ENCODE assay signal across 8 cellular contexts in the genomic region with DNA sequence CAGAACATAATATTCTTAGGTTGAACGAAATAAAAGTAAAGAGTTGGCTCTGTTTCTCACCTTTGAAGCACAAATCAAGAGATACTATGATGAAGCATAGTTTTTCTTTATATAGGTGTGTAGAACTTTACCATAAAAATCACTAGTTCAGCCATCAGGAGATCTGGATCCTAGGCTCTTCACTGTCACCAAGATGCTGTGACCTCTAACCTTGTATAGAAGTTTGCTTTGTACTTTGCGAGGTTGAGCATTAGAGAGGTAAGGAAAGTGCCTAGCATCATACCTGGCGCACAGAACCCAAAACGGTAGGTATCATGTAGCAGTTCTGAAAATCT. TPM values are rescaled to one million over a fixed set of nuclear protein-coding genes. Genes with fewer than 3 reads are reported as not detected.
DNase-seq lines count a peak whose midpoint lies in the region; TF ChIP-seq lines count a peak whose summit lies in the region.

No MANE protein-coding gene starts in this region.

- H3K36me3 ChIP-seq in DOHH2 (ENCODE audit: control insufficient read depth, low read length) = peaks cover 40% of the 10 kb centered on the region
- H3K36me3 ChIP-seq in Loucy (ENCODE audit: insufficient read depth, low read length) = peaks cover 12% of the 10 kb centered on the region; the same call in 1 of the 2 replicates
- H3K36me3 ChIP-seq in parathyroid adenoma (ENCODE audit: control insufficient read depth, insufficient read depth, low read length) = no peaks in the 10 kb centered on the region

- intact Hi-C loops in dorsolateral prefrontal cortex (cut with DNase I) = loop anchor here (1.0 to 10.0 kb wide), 8 partner anchors 68 to 362 kb away; a partner anchor contains a TSS

- CTCF ChIA-PET in HEK293T (lab: Yijun Ruan, JAX) = no interaction called here

- H3K27me3 ChIP-seq in DOHH2 (ENCODE audit: control insufficient read depth, low read length) (no peaks in the 10 kb centered on the region), Loucy (ENCODE audit: insufficient read depth, low read length, poor library complexity, severe bottlenecking) (no peaks in the 10 kb centered on the region), dorsolateral prefrontal cortex (no peaks in the 10 kb centered on the region), parathyroid adenoma (ENCODE audit: control insufficient read depth, insufficient read depth, low read length) (no peaks in the 10 kb centered on the region)

- H4K20me1 ChIP-seq in DOHH2 (ENCODE audit: control insufficient read depth, insufficient read depth, low read depth, low read length) (peaks cover 22% of the 10 kb centered on the region), Loucy (ENCODE audit: insufficient read depth, low read length, poor library complexity, severe bottlenecking) (peaks cover 22% of the 10 kb centered on the region)

- H2AFZ ChIP-seq in Loucy (ENCODE audit: low read length) = peak overlapping the region; percentile 74
- peak overlapping the region; percentile 81 for H2AFZ ChIP-seq in parathyroid adenoma

- H3K4me1 ChIP-seq in DOHH2 (ENCODE audit: control insufficient read depth, low read length) (peaks cover 32% of the 10 kb centered on the region), Loucy (ENCODE audit: insufficient read depth, low read length, poor library complexity, severe bottlenecking) (peaks cover 28% of the 10 kb centered on the region), parathyroid adenoma (peaks cover 3% of the 10 kb centered on the region)

- peaks cover 45% of the 10 kb centered on the region for H3K79me2 ChIP-seq in DOHH2 (ENCODE audit: control insufficient read depth, low read length)
- peaks cover 40% of the 10 kb centered on the region for H3K79me2 ChIP-seq in Loucy (ENCODE audit: insufficient read depth, low read length)
- no peaks in the 10 kb centered on the region for H3K79me2 ChIP-seq in parathyroid adenoma

- no peak for DNase-seq in dorsolateral prefrontal cortex
- DNase-seq in NCI-H1417 treated with DMSO at 0.1 percent for 48 hours (lab: John Stamatoyannopoulos, UW) = no peak
- no peak for DNase-seq in iPS-NIHi11 (ENCODE audit: low spot score)
- DNase-seq in activated CD8-positive, alpha-beta memory T cell treated with anti-CD3 and anti-CD28 coated beads for 24 hours = no peak
- no peak for DNase-seq in HEK293T (ENCODE audit: extremely low spot score)

- POLR2A ChIA-PET in HEK293T (lab: Yijun Ruan, JAX) = interaction anchor here (1.6 kb wide), 1 partner anchor 10 kb away, joined by 14 read pairs; no protein-coding TSS in a partner anchor

- H3K9me3 ChIP-seq in DOHH2 (ENCODE audit: control insufficient read depth, insufficient read depth, low read length) (no peaks in the 10 kb centered on the region), Loucy (ENCODE audit: insufficient read depth, low read depth, low read length) (no peaks in the 10 kb centered on the region), parathyroid adenoma (ENCODE audit: control insufficient read depth, low read length) (no peaks in the 10 kb centered on the region)

- H3K9ac ChIP-seq in Loucy (ENCODE audit: low read depth, low read length, poor library complexity, severe bottlenecking) (no peak overlapping the region), parathyroid adenoma (no peak overlapping the region)

- no peak overlapping the region for H3K27ac ChIP-seq in DOHH2 (ENCODE audit: low read depth, low read length)
- peak overlapping the region in 49 of 59 donors; percentile 3 to 83 (median 66) for H3K27ac ChIP-seq in dorsolateral prefrontal cortex
- H3K27ac ChIP-seq in parathyroid adenoma = no peak overlapping the region

- TF ChIP-seq CTCF in DOHH2 (IDR thresholded peaks at IDR 0.05; ENCODE audit: low read depth, low read length, poor library complexity, severe bottlenecking) = no peak
- no peak for TF ChIP-seq CTCF in Loucy (conservative IDR thresholded peaks at IDR 0.05; ENCODE audit: low read length)
- TF ChIP-seq CTCF in dorsolateral prefrontal cortex (IDR thresholded peaks at IDR 0.05 in 54 of 56, conservative IDR thresholded peaks at IDR 0.05 in 2 of 56; ENCODE audit: low read depth in 1 of 56, partially characterized antibody in 56 of 56) = no peak
- no peak for TF ChIP-seq CTCF in parathyroid adenoma (IDR thresholded peaks at IDR 0.05)

- no peaks in the 10 kb centered on the region for H3K9me2 ChIP-seq in DOHH2 (replicated peaks; ENCODE audit: control insufficient read depth, low read length)
- H3K9me2 ChIP-seq in Loucy (replicated peaks; ENCODE audit: low read depth, low read length) = no peaks in the 10 kb centered on the region

- peak overlapping the region; percentile 68 for H3K4me3 ChIP-seq in DOHH2 (ENCODE audit: low read length)
- peak overlapping the region; percentile 47 for H3K4me3 ChIP-seq in Loucy (ENCODE audit: low read length, poor library complexity, severe bottlenecking)
- peak overlapping the region in 56 of 59 donors; percentile 14 to 87 (median 64) for H3K4me3 ChIP-seq in dorsolateral prefrontal cortex
- peak overlapping the region; percentile 66 for H3K4me3 ChIP-seq in parathyroid adenoma (ENCODE audit: low read depth, low read length)

- H3F3A ChIP-seq in DOHH2 (ENCODE audit: control insufficient read depth, insufficient read depth) (no peaks in the 10 kb centered on the region; the same call in 1 of the 2 replicates), Loucy (ENCODE audit: low read depth) (no peaks in the 10 kb centered on the region)

- peak overlapping the region; percentile 85 for H3K4me2 ChIP-seq in DOHH2 (ENCODE audit: low read length)
- H3K4me2 ChIP-seq in Loucy (ENCODE audit: low read depth, low read length, poor library complexity, severe bottlenecking) = peak overlapping the region; percentile 54
- peak overlapping the region; percentile 62 for H3K4me2 ChIP-seq in parathyroid adenoma (ENCODE audit: low read length)

TF ChIP-seq in HEK293T, 16 proteins besides CTCF, POLR2A, EP300 and RAD21:
- TF ChIP-seq L3MBTL2 (conservative IDR thresholded peaks at IDR 0.05) (no peak), ELF4 (IDR thresholded peaks at IDR 0.05) (no peak), SP1 (IDR thresholded peaks at IDR 0.05) (no peak), CTBP1 (IDR thresholded peaks at IDR 0.05; ENCODE audit: borderline replicate concordance) (no peak), FOXA1 (IDR thresholded peaks at IDR 0.05) (no peak), LEF1 (IDR thresholded peaks at IDR 0.05; ENCODE audit: borderline replicate concordance) (no peak), ARNT (IDR thresholded peaks at IDR 0.05) (no peak), NFRKB (IDR thresholded peaks at IDR 0.05) (no peak), FOXM1 (IDR thresholded peaks at IDR 0.05; ENCODE audit: borderline replicate concordance) (no peak), TARDBP (IDR thresholded peaks at IDR 0.05) (no peak), BHLHE40 (IDR thresholded peaks at IDR 0.05; ENCODE audit: borderline replicate concordance) (no peak), SUZ12 (IDR thresholded peaks at IDR 0.05) (no peak), HDGF (IDR thresholded peaks at IDR 0.05; ENCODE audit: borderline replicate concordance) (no peak), FOXK2 (IDR thresholded peaks at IDR 0.05) (no peak), ZNF384 (IDR thresholded peaks at IDR 0.05) (no peak)
- TF ChIP-seq, protein P1, sequence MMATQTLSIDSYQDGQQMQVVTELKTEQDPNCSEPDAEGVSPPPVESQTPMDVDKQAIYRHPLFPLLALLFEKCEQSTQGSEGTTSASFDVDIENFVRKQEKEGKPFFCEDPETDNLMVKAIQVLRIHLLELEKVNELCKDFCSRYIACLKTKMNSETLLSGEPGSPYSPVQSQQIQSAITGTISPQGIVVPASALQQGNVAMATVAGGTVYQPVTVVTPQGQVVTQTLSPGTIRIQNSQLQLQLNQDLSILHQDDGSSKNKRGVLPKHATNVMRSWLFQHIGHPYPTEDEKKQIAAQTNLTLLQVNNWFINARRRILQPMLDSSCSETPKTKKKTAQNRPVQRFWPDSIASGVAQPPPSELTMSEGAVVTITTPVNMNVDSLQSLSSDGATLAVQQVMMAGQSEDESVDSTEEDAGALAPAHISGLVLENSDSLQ (IDR thresholded peaks at IDR 0.05) = no peak

RNA-seq across cellular contexts. Expression of a gene that starts 0.6 kb away (rescaled TPM):
- total RNA-seq in dorsolateral prefrontal cortex = 10 to 100 TPM in 12 of 120 experiments, 1 to 10 TPM in 108; 1.0 to 12.6 (median 6.7) TPM

RNA-seq across cellular contexts. Expression of a gene that starts 21.9 kb away (rescaled TPM):
- total RNA-seq in dorsolateral prefrontal cortex = 10 to 100 TPM; 10.4 to 38.8 (median 22.5) TPM

Comparison
In these comparisons a context has a peak if more than half of its experiments do, and no peak if none do; other contexts are left out.
1. H3K27ac ChIP-seq: peak in dorsolateral prefrontal cortex (49 of 59); none in DOHH2 (single experiment) and parathyroid adenoma (single experiment).
2. Peak in every context shown above with its lines, with median percentiles within 50 percentile points of each other: H3K4me2 ChIP-seq and H3K4me3 ChIP-seq.